In genomic region chr22:19065298-19065859, GRCh38 we compare ENCODE assay signal across 23 cellular contexts. TPM values are rescaled to one million over a fixed set of nuclear protein-coding genes. Genes with fewer than 3 reads are reported as not detected.
DNase-seq lines count a peak whose midpoint lies in the region; ATAC-seq and TF ChIP-seq lines count a peak whose summit lies in the region.
"Had no signal": no experiment of that assay in that cellular context is flagged by ENCODE, and none has a peak within 500 bp of the region (broad histone marks: within the 10 kb centered on the region; RNA-seq: fewer than 3 reads in every experiment).

No MANE protein-coding gene starts in this region.

- TF ChIP-seq CTCF in RWPE1 (conservative IDR thresholded peaks at IDR 0.05; ENCODE audit: low read depth) (no peak), progenitor cell of endocrine pancreas (IDR thresholded peaks at IDR 0.05; ENCODE audit: unreplicated experiment) (no peak), foreskin fibroblast (IDR thresholded peaks at IDR 0.05; ENCODE audit: low read depth, low read length) (no peak)

- ATAC-seq in activated T-cell treated with anti-CD3 and anti-CD28 coated beads, Interleukin-2, amount 50 U/mL, for 4 hours: no peak
- ATAC-seq in GM18868 (IDR thresholded peaks at IDR 0.05; ENCODE audit: unreplicated experiment) (no peak), HG02885 (IDR thresholded peaks at IDR 0.05; ENCODE audit: poor library complexity, unreplicated experiment) (no peak)

- H3K4me1 Mint-ChIP-seq in activated T-cell treated with anti-CD3 and anti-CD28 coated beads, Interleukin-2, amount 50 U/mL, for 24 hours (ENCODE audit: low read depth): peaks cover 3% of the 10 kb centered on the region
- H3K4me1 Mint-ChIP-seq in activated T-cell treated with anti-CD3 and anti-CD28 coated beads, Interleukin-2, amount 50 U/mL, for 4 hours (ENCODE audit: low read depth): peaks cover 2% of the 10 kb centered on the region
- peaks cover 4% of the 10 kb centered on the region for H3K4me1 Mint-ChIP-seq in progenitor cell of endocrine pancreas (ENCODE audit: low read depth)
- H3K4me1 Mint-ChIP-seq: CD14-positive monocyte had no signal

- H3K27me3 Mint-ChIP-seq in activated T-cell treated with anti-CD3 and anti-CD28 coated beads, Interleukin-2, amount 50 U/mL, for 24 hours: no peaks in the 10 kb centered on the region
- H3K27me3 Mint-ChIP-seq in activated T-cell treated with anti-CD3 and anti-CD28 coated beads, Interleukin-2, amount 50 U/mL, for 4 hours (ENCODE audit: low read depth): no peaks in the 10 kb centered on the region
- H3K27me3 Mint-ChIP-seq in progenitor cell of endocrine pancreas: no peaks in the 10 kb centered on the region
- H3K27me3 Mint-ChIP-seq: CD8-positive, alpha-beta memory T cell had no signal

- peak overlapping the region; percentile 95; the same call in 1 of the 2 replicates for H3K27ac ChIP-seq in RWPE1
- H3K27ac ChIP-seq: 22Rv1, PC-9 had no signal

- CTCF ChIA-PET in RWPE1 (lab: Yijun Ruan, JAX): no interaction called here

- H3K27ac Mint-ChIP-seq in activated T-cell treated with anti-CD3 and anti-CD28 coated beads, Interleukin-2, amount 50 U/mL, for 24 hours: peak overlapping the region; percentile 6
- peak overlapping the region; percentile 49 for H3K27ac Mint-ChIP-seq in progenitor cell of endocrine pancreas

- DNase-seq in activated T-cell treated with anti-CD3 and anti-CD28 coated beads, Interleukin-2, amount 50 U/mL, for 24 hours: no peak
- no peak for DNase-seq in activated T-cell treated with anti-CD3 and anti-CD28 coated beads, Interleukin-2, amount 50 U/mL, for 4 hours
- DNase-seq in RWPE1 (ENCODE audit: low spot score) (no peak), iPS-NIHi7 (ENCODE audit: extremely low spot score) (peak; percentile 4), progenitor cell of endocrine pancreas (ENCODE audit: low spot score, unreplicated experiment) (no peak), foreskin fibroblast (no peak)
- DNase-seq: BE2C; CD8-positive, alpha-beta memory T cell; DMS79 treated with DMSO at 0.1 percent for 48 hours; GF-D8; Karpas-422; NCI-H1092; NCI-H1417 treated with DMSO at 0.1 percent for 48 hours; NCI-H1694 treated with DMSO at 0.1 percent for 48 hours; NCI-H2081; NCI-H2227 treated with DMSO at 0.1 percent for 48 hours; NCI-H526 treated with DMSO at 0.1 percent for 48 hours; PC-9; SHP77 had no signal

- H3K9me3 Mint-ChIP-seq in activated T-cell treated with anti-CD3 and anti-CD28 coated beads, Interleukin-2, amount 50 U/mL, for 24 hours: no peaks in the 10 kb centered on the region
- no peaks in the 10 kb centered on the region for H3K9me3 Mint-ChIP-seq in activated T-cell treated with anti-CD3 and anti-CD28 coated beads, Interleukin-2, amount 50 U/mL, for 4 hours
- H3K9me3 Mint-ChIP-seq in progenitor cell of endocrine pancreas (ENCODE audit: low read depth): no peaks in the 10 kb centered on the region
- H3K9me3 Mint-ChIP-seq: CD8-positive, alpha-beta memory T cell had no signal

- H3K36me3 Mint-ChIP-seq in activated T-cell treated with anti-CD3 and anti-CD28 coated beads, Interleukin-2, amount 50 U/mL, for 24 hours (ENCODE audit: low read depth): peaks cover 93% of the 10 kb centered on the region
- peaks cover 32% of the 10 kb centered on the region for H3K36me3 Mint-ChIP-seq in activated T-cell treated with anti-CD3 and anti-CD28 coated beads, Interleukin-2, amount 50 U/mL, for 4 hours (ENCODE audit: insufficient read depth)
- H3K36me3 Mint-ChIP-seq in progenitor cell of endocrine pancreas (ENCODE audit: insufficient read depth): peaks cover 18% of the 10 kb centered on the region

- no peak overlapping the region for H3K4me3 Mint-ChIP-seq in activated T-cell treated with anti-CD3 and anti-CD28 coated beads, Interleukin-2, amount 50 U/mL, for 24 hours
- H3K4me3 Mint-ChIP-seq in activated T-cell treated with anti-CD3 and anti-CD28 coated beads, Interleukin-2, amount 50 U/mL, for 4 hours: no peak overlapping the region
- H3K4me3 Mint-ChIP-seq in progenitor cell of endocrine pancreas (ENCODE audit: low read depth): no peak overlapping the region
- H3K4me3 Mint-ChIP-seq: CD14-positive monocyte; CD8-positive, alpha-beta memory T cell had no signal

- H3K4me3 ChIP-seq in foreskin fibroblast (ENCODE audit: low read depth in 1 of 2, low read length in 2 of 2): no peak overlapping the region
- H3K4me3 ChIP-seq: PC-9 had no signal

- POLR2A ChIA-PET in RWPE1 (lab: Yijun Ruan, JAX; ENCODE audit: low non-redundant PET): no interaction called here

RNA-seq across cellular contexts. Expression of gene DGCR2, which starts 56.8 kb away (rescaled TPM):
- 10 to 100 TPM; 25.8 to 27.7 (median 27.0) TPM for total RNA-seq in activated T-cell treated with anti-CD3 and anti-CD28 coated beads, Interleukin-2, amount 50 U/mL, for 4 hours
- 87.1 and 89.1 TPM in 2 replicates for total RNA-seq in progenitor cell of endocrine pancreas
